ENCODE assay signal across 22 cellular contexts in genomic region chr17:47703671-47704070, GRCh38. TPM values are rescaled to one million over a fixed set of nuclear protein-coding genes. Genes with fewer than 3 reads are reported as not detected.
DNase-seq lines count a peak whose midpoint lies in the region; ATAC-seq lines count a peak whose summit lies in the region.
"Had no signal": no experiment of that assay in that cellular context is flagged by ENCODE, and none has a peak within 500 bp of the region (broad histone marks: within the 10 kb centered on the region; RNA-seq: fewer than 3 reads in every experiment).

No MANE protein-coding gene starts in this region.

- ATAC-seq in CD4-positive, CD25-positive, alpha-beta regulatory T cell (ENCODE audit: low read depth in 2 of 2): no peak
- no peak for ATAC-seq in activated CD8-positive, alpha-beta T cell treated with anti-CD3 and anti-CD28 coated beads, Interleukin-2, amount 10 ng/mL, durations not matched to agents 7 days and 5 days
- ATAC-seq in naive B cell (ENCODE audit: low read depth in 2 of 2): peak in 1 of 2 donors; percentile 3
- no peak for ATAC-seq in HG03457 (IDR thresholded peaks at IDR 0.05; ENCODE audit: unreplicated experiment)
- ATAC-seq in GM18502 (IDR thresholded peaks at IDR 0.05; ENCODE audit: poor library complexity, unreplicated experiment): no peak
- ATAC-seq: foreskin keratinocyte, left lobe of liver, pancreas had no signal

- H3K36me3 Mint-ChIP-seq in CD4-positive, CD25-positive, alpha-beta regulatory T cell: no peaks in the 10 kb centered on the region
- H3K36me3 Mint-ChIP-seq in activated CD8-positive, alpha-beta T cell treated with anti-CD3 and anti-CD28 coated beads, Interleukin-2, amount 10 ng/mL, durations not matched to agents 7 days and 5 days (ENCODE audit: low read depth): no peaks in the 10 kb centered on the region
- no peaks in the 10 kb centered on the region for H3K36me3 Mint-ChIP-seq in naive B cell

- H3K4me3 Mint-ChIP-seq in CD4-positive, CD25-positive, alpha-beta regulatory T cell: peak overlapping the region; percentile 41 to 78 (median 73)
- H3K4me3 Mint-ChIP-seq in activated CD8-positive, alpha-beta T cell treated with anti-CD3 and anti-CD28 coated beads, Interleukin-2, amount 10 ng/mL, durations not matched to agents 7 days and 5 days: peak overlapping the region; percentile 61
- peak overlapping the region; percentile 68 to 90 (median 78) for H3K4me3 Mint-ChIP-seq in naive B cell

- CTCF ChIA-PET in activated CD8-positive, alpha-beta T cell treated with anti-CD3 and anti-CD28 coated beads, Interleukin-2, amount 10 ng/mL, durations not matched to agents 7 days and 5 days (lab: Charles Lee): interaction anchor here (1.9 to 12.8 kb wide), 2 partner anchors 15 to 32 kb away, joined by 14 to 474 read pairs; partner anchors contain the start of gene TBX21

- POLR2A ChIA-PET in activated CD8-positive, alpha-beta T cell treated with anti-CD3 and anti-CD28 coated beads, Interleukin-2, amount 10 ng/mL, durations not matched to agents 7 days and 5 days (lab: Charles Lee): interaction anchor here (0.7 to 1.7 kb wide), 3 partner anchors 29 to 109 kb away, joined by 3 to 11 read pairs (median 4); partner anchors contain the start of gene TBX21

- no peaks in the 10 kb centered on the region for H3K27me3 Mint-ChIP-seq in CD4-positive, CD25-positive, alpha-beta regulatory T cell
- H3K27me3 Mint-ChIP-seq in activated CD8-positive, alpha-beta T cell treated with anti-CD3 and anti-CD28 coated beads, Interleukin-2, amount 10 ng/mL, durations not matched to agents 7 days and 5 days (ENCODE audit: low read depth): no peaks in the 10 kb centered on the region
- H3K27me3 Mint-ChIP-seq in naive B cell: no peaks in the 10 kb centered on the region

- no peaks in the 10 kb centered on the region for H3K9me3 ChIP-seq in BLaER1
- H3K9me3 ChIP-seq in CD4-positive, CD25-positive, alpha-beta regulatory T cell (ENCODE audit: control insufficient read depth in 2 of 2, low read length in 2 of 2): no peaks in the 10 kb centered on the region
- H3K9me3 ChIP-seq: mucosa of descending colon, pancreas, tibial artery had no signal

- H3K4me3 ChIP-seq in BLaER1: peak overlapping the region; percentile 48
- H3K4me3 ChIP-seq in CD4-positive, CD25-positive, alpha-beta regulatory T cell (ENCODE audit: low read depth, low read length): peak overlapping the region; percentile 18
- H3K4me3 ChIP-seq: mucosa of descending colon, pancreas, SK-N-MC, tibial artery had no signal

- H3K9ac ChIP-seq in BLaER1: peak overlapping the region; percentile 51; the same call in 1 of the 2 replicates

- peaks cover 19% of the 10 kb centered on the region for H3K36me3 ChIP-seq in BLaER1
- no peaks in the 10 kb centered on the region for H3K36me3 ChIP-seq in CD4-positive, CD25-positive, alpha-beta regulatory T cell (ENCODE audit: control insufficient read depth, insufficient read depth, low read length)
- H3K36me3 ChIP-seq: pancreas had no signal

- DNase-seq in CD4-positive, CD25-positive, alpha-beta regulatory T cell: no peak
- DNase-seq in activated CD8-positive, alpha-beta T cell treated with anti-CD3 and anti-CD28 coated beads, Interleukin-2, amount 10 ng/mL, durations not matched to agents 7 days and 5 days: no peak
- no peak for DNase-seq in naive B cell
- DNase-seq in NCI-H524 (lab: John Stamatoyannopoulos, UW): no peak
- DNase-seq: anterior cingulate cortex, C1 segment of cervical spinal cord, DMS79, foreskin keratinocyte, HCEC 1CT, NCI-H2081 treated with DMSO at 0.1 percent for 48 hours, NCI-H526 treated with DMSO at 0.1 percent for 48 hours, OCI-M1, tibial artery had no signal

- H3K4me2 ChIP-seq in BLaER1: peak overlapping the region; percentile 94

- H4K20me1 ChIP-seq in BLaER1: peaks cover 40% of the 10 kb centered on the region

- peak overlapping the region; percentile 66 for H3K27ac ChIP-seq in BLaER1
- peak overlapping the region; percentile 33 for H3K27ac ChIP-seq in CD4-positive, CD25-positive, alpha-beta regulatory T cell (ENCODE audit: insufficient read depth, low read length, poor library complexity, severe bottlenecking)
- H3K27ac ChIP-seq: foreskin keratinocyte, pancreas, SK-N-MC, tibial artery had no signal

- H3K4me1 Mint-ChIP-seq in CD4-positive, CD25-positive, alpha-beta regulatory T cell: peaks cover 13 to 68% (median 47%) of the 10 kb centered on the region in 4 donors
- peaks cover 87% of the 10 kb centered on the region for H3K4me1 Mint-ChIP-seq in activated CD8-positive, alpha-beta T cell treated with anti-CD3 and anti-CD28 coated beads, Interleukin-2, amount 10 ng/mL, durations not matched to agents 7 days and 5 days (ENCODE audit: low read depth)
- H3K4me1 Mint-ChIP-seq in naive B cell: peaks cover 63 to 68% (median 63%) of the 10 kb centered on the region in 3 donors

- H3K27me3 ChIP-seq in BLaER1: no peaks in the 10 kb centered on the region
- H3K27me3 ChIP-seq in CD4-positive, CD25-positive, alpha-beta regulatory T cell (ENCODE audit: control insufficient read depth, insufficient read depth, low read length): no peaks in the 10 kb centered on the region
- H3K27me3 ChIP-seq: foreskin keratinocyte, pancreas, tibial artery had no signal

- H3K4me1 ChIP-seq in BLaER1: peaks cover 94% of the 10 kb centered on the region
- H3K4me1 ChIP-seq in CD4-positive, CD25-positive, alpha-beta regulatory T cell (ENCODE audit: control insufficient read depth, insufficient read depth, low read length, poor library complexity, severe bottlenecking): peaks cover 63% of the 10 kb centered on the region
- H3K4me1 ChIP-seq: foreskin keratinocyte, pancreas had no signal

- H3K27ac Mint-ChIP-seq in CD4-positive, CD25-positive, alpha-beta regulatory T cell: peak overlapping the region; percentile 61 to 85 (median 74)
- peak overlapping the region; percentile 92 for H3K27ac Mint-ChIP-seq in activated CD8-positive, alpha-beta T cell treated with anti-CD3 and anti-CD28 coated beads, Interleukin-2, amount 10 ng/mL, durations not matched to agents 7 days and 5 days
- peak overlapping the region in 5 of 6 donors; percentile 14 to 86 (median 42) for H3K27ac Mint-ChIP-seq in naive B cell

- peaks cover 0 to 1% (median 0%) of the 10 kb centered on the region in 7 donors for H3K9me3 Mint-ChIP-seq in CD4-positive, CD25-positive, alpha-beta regulatory T cell
- no peaks in the 10 kb centered on the region for H3K9me3 Mint-ChIP-seq in activated CD8-positive, alpha-beta T cell treated with anti-CD3 and anti-CD28 coated beads, Interleukin-2, amount 10 ng/mL, durations not matched to agents 7 days and 5 days (ENCODE audit: insufficient read depth)
- H3K9me3 Mint-ChIP-seq in naive B cell: no peaks in the 10 kb centered on the region

RNA-seq across cellular contexts. Expression of gene TBKBP1, which starts 9.7 kb away (rescaled TPM):
- total RNA-seq in CD4-positive, CD25-positive, alpha-beta regulatory T cell: 6.1 TPM
- under 1 TPM; 0.11 to 0.60 (median 0.51) TPM for polyA plus RNA-seq in CD4-positive, CD25-positive, alpha-beta regulatory T cell
- total RNA-seq in activated CD8-positive, alpha-beta T cell treated with anti-CD3 and anti-CD28 coated beads, Interleukin-2, amount 10 ng/mL, durations not matched to agents 7 days and 5 days: 1 to 10 TPM; 2.4 to 3.7 TPM
- polyA plus RNA-seq in naive B cell (ENCODE audit: low read depth in 6 of 6): under 1 TPM in 4 of 6 donors, not detected in 2; 0.09 to 0.97 (median 0.24) TPM

RNA-seq across cellular contexts. Expression of gene TBX21, which starts 29.4 kb away (rescaled TPM):
- total RNA-seq in CD4-positive, CD25-positive, alpha-beta regulatory T cell: 15.7 TPM
- 1 to 10 TPM; 3.8 to 8.5 (median 5.2) TPM for polyA plus RNA-seq in CD4-positive, CD25-positive, alpha-beta regulatory T cell
- total RNA-seq in activated CD8-positive, alpha-beta T cell treated with anti-CD3 and anti-CD28 coated beads, Interleukin-2, amount 10 ng/mL, durations not matched to agents 7 days and 5 days: 10 to 100 TPM; 27.4 to 27.5 TPM
- polyA plus RNA-seq in naive B cell (ENCODE audit: low read depth in 6 of 6): 1 to 10 TPM in 4 of 6 donors, under 1 TPM in 2; 0.11 to 2.9 (median 2.0) TPM
- total RNA-seq: endothelial cell of umbilical vein, foreskin keratinocyte, MCF 10A had no signal
- polyA plus RNA-seq: endothelial cell of umbilical vein, foreskin keratinocyte had no signal

RNA-seq across cellular contexts. Expression of gene KPNB1, which starts 54.0 kb away (rescaled TPM):
- 242 TPM for total RNA-seq in CD4-positive, CD25-positive, alpha-beta regulatory T cell
- polyA plus RNA-seq in CD4-positive, CD25-positive, alpha-beta regulatory T cell: 10 to 100 TPM; 20.4 to 27.2 (median 23.3) TPM
- 100 to 1,000 TPM; 413 to 427 TPM for total RNA-seq in activated CD8-positive, alpha-beta T cell treated with anti-CD3 and anti-CD28 coated beads, Interleukin-2, amount 10 ng/mL, durations not matched to agents 7 days and 5 days
- 10 to 100 TPM in 5 of 6 donors, 1 to 10 TPM in 1; 6.4 to 33.5 (median 30.6) TPM for polyA plus RNA-seq in naive B cell (ENCODE audit: low read depth in 6 of 6)

Comparison
In these comparisons a context has a peak if more than half of its experiments do, and no peak if none do; other contexts are left out.
1. H3K27ac Mint-ChIP-seq: peak in every context shown above with its lines; median percentile 92 in activated CD8-positive, alpha-beta T cell treated with anti-CD3 and anti-CD28 coated beads, Interleukin-2, amount 10 ng/mL, durations not matched to agents 7 days and 5 days; 74 in CD4-positive, CD25-positive, alpha-beta regulatory T cell; 42 in naive B cell.